In genomic region chr7:128941946-128942526, GRCh38 we compare ENCODE assay signal across 14 cellular contexts. TPM values are rescaled to one million over a fixed set of nuclear protein-coding genes. Genes with fewer than 3 reads are reported as not detected.
"Had no signal": no experiment of that assay in that cellular context is flagged by ENCODE, and none has a peak within 500 bp of the region (broad histone marks: within the 10 kb centered on the region; RNA-seq: fewer than 3 reads in every experiment).

No MANE protein-coding gene starts in this region.

- H3K4me3 Mint-ChIP-seq: activated naive CD4-positive, alpha-beta T cell treated with anti-CD3 and anti-CD28 coated beads for 36 hours had no signal

- H3K9me3 ChIP-seq: gastroesophageal sphincter, left ventricle myocardium inferior, thoracic aorta had no signal

- H3K36me3 ChIP-seq: gastroesophageal sphincter, left ventricle myocardium inferior, thoracic aorta had no signal

- H3K27ac ChIP-seq: epithelial cell of prostate, gastroesophageal sphincter, left ventricle myocardium inferior, thoracic aorta had no signal

- ATAC-seq: effector memory CD8-positive, alpha-beta T cell; gastroesophageal sphincter; stimulated activated naive CD8-positive, alpha-beta T cell treated with anti-CD3 and anti-CD28 coated beads, Interleukin-15, amount 100 ng/mL, for 72 hours had no signal

- H3K9me3 Mint-ChIP-seq: activated CD4-positive, alpha-beta memory T cell treated with anti-CD3 and anti-CD28 coated beads, Interleukin-2, amount 10 ng/mL, durations not matched to agents 7 days and 5 days; activated naive CD4-positive, alpha-beta T cell treated with anti-CD3 and anti-CD28 coated beads for 36 hours; effector memory CD8-positive, alpha-beta T cell; stimulated activated naive CD8-positive, alpha-beta T cell treated with anti-CD3 and anti-CD28 coated beads, Interleukin-15, amount 100 ng/mL, for 72 hours; T-helper 2 cell treated with Interferon-gamma antibody and Interleukin-4, amounts not matched to agents 5 μg/mL and 100 μg/mL, for 36 hours had no signal

- DNase-seq: activated CD4-positive, alpha-beta memory T cell treated with anti-CD3 and anti-CD28 coated beads, Interleukin-2, amount 10 ng/mL, durations not matched to agents 7 days and 5 days; activated CD4-positive, CD25-positive, alpha-beta regulatory T cell treated with anti-CD3 and anti-CD28 coated beads, Interleukin-2, amount 50 U/mL, for 72 hours; activated naive CD4-positive, alpha-beta T cell treated with anti-CD3 and anti-CD28 coated beads for 36 hours; effector memory CD8-positive, alpha-beta T cell; kidney; left ventricle myocardium inferior; mesenchymal stem cell; stimulated activated CD4-positive, alpha-beta T cell treated with anti-CD3 and anti-CD28 coated beads, Interleukin-2, amount 100 ng/mL, for 48 hours; stimulated activated naive CD8-positive, alpha-beta T cell treated with anti-CD3 and anti-CD28 coated beads, Interleukin-15, amount 100 ng/mL, for 72 hours had no signal

- H3K27ac Mint-ChIP-seq: activated naive CD4-positive, alpha-beta T cell treated with anti-CD3 and anti-CD28 coated beads for 36 hours; T-helper 2 cell treated with Interferon-gamma antibody and Interleukin-4, amounts not matched to agents 5 μg/mL and 100 μg/mL, for 36 hours had no signal

- H3K4me3 ChIP-seq: coronary artery, gastroesophageal sphincter, thoracic aorta had no signal

RNA-seq across cellular contexts. Expression of gene KCP, which starts 31.5 kb away (rescaled TPM):
- total RNA-seq: activated naive CD4-positive, alpha-beta T cell treated with anti-CD3 and anti-CD28 coated beads for 36 hours had no signal
